Comparison of ENCODE assay signal across 32 cellular contexts in the genomic region with DNA sequence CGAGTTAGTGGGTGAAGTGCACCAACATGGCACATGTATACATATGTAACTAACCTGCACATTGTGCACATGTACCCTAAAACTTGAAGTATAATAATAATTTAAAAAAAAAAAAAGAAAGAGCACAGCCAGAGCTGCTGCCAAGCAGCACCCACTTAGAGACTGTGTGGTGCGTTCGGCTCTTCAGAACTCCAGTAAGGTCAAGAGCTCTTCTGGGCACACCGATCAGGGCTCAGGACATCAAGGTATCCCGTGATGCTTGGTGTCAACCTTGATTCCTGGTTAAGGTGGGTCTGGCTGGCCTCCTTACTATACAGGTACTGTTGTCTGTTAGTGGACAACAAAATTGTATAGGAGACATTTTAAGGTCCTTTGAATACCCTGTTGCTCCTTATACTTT.
"Had no signal": no experiment of that assay in that cellular context is flagged by ENCODE, and none has a peak within 500 bp of the region (broad histone marks: within the 10 kb centered on the region; RNA-seq: fewer than 3 reads in every experiment).

No MANE protein-coding gene starts in this region.

- ATAC-seq: activated naive CD4-positive, alpha-beta T cell treated with anti-CD3 and anti-CD28 coated beads, Interleukin-2, amount 50 U/mL, for 72 hours; activated naive CD8-positive, alpha-beta T cell treated with anti-CD3 and anti-CD28 coated beads, Interleukin-2, amount 50 U/mL, for 24 hours; activated T-cell treated with anti-CD3 and anti-CD28 coated beads, Interleukin-2, amount 50 U/mL, for 4 hours; activated T-cell treated with anti-CD3 and anti-CD28 coated beads, Interleukin-2, amount 50 U/mL, for 72 hours; activated T-helper 17 cell treated with anti-CD3 and anti-CD28 coated beads, Interleukin-2, amount 50 U/mL, for 72 hours; body of pancreas had no signal

- H3K36me3 ChIP-seq: adrenal gland, ascending aorta, brain microvascular endothelial cell, breast epithelium, cardiac muscle cell had no signal

- H3K4me1 ChIP-seq: adrenal gland, body of pancreas, breast epithelium had no signal

- H3K27me3 ChIP-seq: adrenal gland, ascending aorta, body of pancreas, brain microvascular endothelial cell, breast epithelium, cardiac muscle cell had no signal

- H3K4me3 ChIP-seq: adrenal gland, ascending aorta, body of pancreas, breast epithelium, cardiac muscle cell had no signal

- H3K9me3 ChIP-seq: adrenal gland, body of pancreas, breast epithelium had no signal

- H3K27ac ChIP-seq: adrenal gland, ascending aorta, body of pancreas, brain microvascular endothelial cell, breast epithelium, cardiac muscle cell had no signal

- DNase-seq: activated effector memory CD4-positive, alpha-beta T cell treated with anti-CD3 and anti-CD28 coated beads, Interleukin-2, amount 50 U/mL, for 16 hours; activated effector memory CD4-positive, alpha-beta T cell treated with Interleukin-2 at 50 U/mL for 16 hours; activated gamma-delta T cell; activated gamma-delta T cell treated with Interleukin-2 at 50 U/mL for 16 hours; activated naive CD4-positive, alpha-beta T cell; activated naive CD4-positive, alpha-beta T cell treated with anti-CD3 and anti-CD28 coated beads for 36 hours; activated naive CD4-positive, alpha-beta T cell treated with anti-CD3 and anti-CD28 coated beads, Interleukin-2, amount 10 ng/mL, durations not matched to agents 7 days and 5 days; activated naive CD4-positive, alpha-beta T cell treated with anti-CD3 and anti-CD28 coated beads, Interleukin-2, amount 50 U/mL, for 16 hours; activated naive CD4-positive, alpha-beta T cell treated with Interleukin-2 at 50 U/mL for 16 hours; activated naive CD8-positive, alpha-beta T cell treated with anti-CD3 and anti-CD28 coated beads for 36 hours; activated naive CD8-positive, alpha-beta T cell treated with anti-CD3 and anti-CD28 coated beads, Interleukin-2, amount 10 ng/mL, durations not matched to agents 7 days and 5 days; activated naive CD8-positive, alpha-beta T cell treated with anti-CD3 and anti-CD28 coated beads, Interleukin-2, amount 50 U/mL, for 24 hours; activated T-cell treated with anti-CD3 and anti-CD28 coated beads, Interleukin-2, amount 50 U/mL, for 1 hour; activated T-cell treated with anti-CD3 and anti-CD28 coated beads, Interleukin-2, amount 50 U/mL, for 24 hours; activated T-cell treated with anti-CD3 and anti-CD28 coated beads, Interleukin-2, amount 50 U/mL, for 4 hours; activated T-cell treated with anti-CD3 and anti-CD28 coated beads, Interleukin-2, amount 50 U/mL, for 48 hours; activated T-cell treated with anti-CD3 and anti-CD28 coated beads, Interleukin-2, amount 50 U/mL, for 72 hours; adrenal gland; amniotic stem cell; amygdala; anterior cingulate cortex; aorta; body of pancreas; brain microvascular endothelial cell; caudate nucleus; central memory CD4-positive, alpha-beta T cell; cerebellar nuclear complex had no signal
